ENCODE assay signal across 14 cellular contexts in genomic region chr2:224990717-224991116, GRCh38.
"Had no signal": no experiment of that assay in that cellular context is flagged by ENCODE, and none has a peak within 500 bp of the region (broad histone marks: within the 10 kb centered on the region; RNA-seq: fewer than 3 reads in every experiment).

No MANE protein-coding gene starts in this region.

- H3K4me3 ChIP-seq: dorsolateral prefrontal cortex, left ventricle myocardium inferior, prostate gland, right atrium auricular region, tibial artery had no signal

- H3K27me3 Mint-ChIP-seq: activated naive CD8-positive, alpha-beta T cell treated with anti-CD3 and anti-CD28 coated beads, Interleukin-2, amount 10 ng/mL, durations not matched to agents 7 days and 5 days; brain had no signal

- H3K9me3 Mint-ChIP-seq: activated naive CD8-positive, alpha-beta T cell treated with anti-CD3 and anti-CD28 coated beads, Interleukin-2, amount 10 ng/mL, durations not matched to agents 7 days and 5 days; brain; immature natural killer cell had no signal

- H3K9me3 ChIP-seq: left ventricle myocardium inferior, prostate gland, right atrium auricular region, tibial artery had no signal

- H3K36me3 Mint-ChIP-seq: brain had no signal

- H3K36me3 ChIP-seq: left ventricle myocardium inferior, prostate gland, right atrium auricular region, tibial artery had no signal

- ATAC-seq: activated CD4-positive, CD25-positive, alpha-beta regulatory T cell treated with anti-CD3 and anti-CD28 coated beads, Interleukin-2, amount 50 U/mL, for 24 hours had no signal

- H3K27ac Mint-ChIP-seq: activated naive CD8-positive, alpha-beta T cell treated with anti-CD3 and anti-CD28 coated beads, Interleukin-2, amount 10 ng/mL, durations not matched to agents 7 days and 5 days; brain had no signal

- H3K27ac ChIP-seq: left ventricle myocardium inferior, prostate gland, right atrium auricular region, tibial artery had no signal

- H3K4me1 ChIP-seq: left ventricle myocardium inferior, prostate gland, right atrium auricular region, tibial artery had no signal

- H3K27me3 ChIP-seq: right atrium auricular region, tibial artery had no signal

- DNase-seq: activated effector memory CD4-positive, alpha-beta T cell treated with Interleukin-2 at 50 U/mL for 16 hours; activated naive CD8-positive, alpha-beta T cell treated with anti-CD3 and anti-CD28 coated beads, Interleukin-2, amount 10 ng/mL, durations not matched to agents 7 days and 5 days; caudate nucleus; dorsolateral prefrontal cortex; immature natural killer cell; kidney glomerular epithelial cell; left ventricle myocardium inferior; mammary epithelial cell; midbrain; tibial artery had no signal

- H3K4me3 Mint-ChIP-seq: activated naive CD8-positive, alpha-beta T cell treated with anti-CD3 and anti-CD28 coated beads, Interleukin-2, amount 10 ng/mL, durations not matched to agents 7 days and 5 days; brain; immature natural killer cell had no signal
